ENCODE assay signal across 1 cellular context in genomic region chr19:55441692-55442321, GRCh38.
TF ChIP-seq lines count a peak whose summit lies in the region.

No MANE protein-coding gene starts in this region.

TF ChIP-seq in A549, 52 proteins besides CTCF, POLR2A, EP300 and RAD21 (continued from another document):
- TF ChIP-seq HES2 (IDR thresholded peaks at IDR 0.05), result no peak
- TF ChIP-seq KDM5A (IDR thresholded peaks at IDR 0.05), result no peak
- no peak for TF ChIP-seq CEBPB (IDR thresholded peaks at IDR 0.05)
- TF ChIP-seq HOXB13 (CRISPR knock-in tag; IDR thresholded peaks at IDR 0.05; ENCODE audit: low read depth), result no peak
- no peak for TF ChIP-seq FOSB (CRISPR knock-in tag; IDR thresholded peaks at IDR 0.05)
TF ChIP-seq in A549: peak in this region for 0.
